In genomic region chr10:6473430-6473829, GRCh38 we compare ENCODE assay signal across 10 cellular contexts.
DNase-seq lines count a peak whose midpoint lies in the region; ATAC-seq and TF ChIP-seq lines count a peak whose summit lies in the region.
"Had no signal": no experiment of that assay in that cellular context is flagged by ENCODE, and none has a peak within 500 bp of the region (broad histone marks: within the 10 kb centered on the region; RNA-seq: fewer than 3 reads in every experiment).

No MANE protein-coding gene starts in this region.

- ATAC-seq in GM18502 (IDR thresholded peaks at IDR 0.05; ENCODE audit: poor library complexity, unreplicated experiment) (peak; percentile 52), GM18873 (IDR thresholded peaks at IDR 0.05; ENCODE audit: low FRiP score, unreplicated experiment) (no peak), HG03025 (IDR thresholded peaks at IDR 0.05; ENCODE audit: low FRiP score, unreplicated experiment) (no peak), GM23338 (no peak)
- ATAC-seq in activated CD8-positive, alpha-beta T cell treated with anti-CD3 and anti-CD28 coated beads, Interleukin-2, amount 10 ng/mL, durations not matched to agents 7 days and 5 days: peak; percentile 83

- peaks cover 82% of the 10 kb centered on the region for H3K36me3 Mint-ChIP-seq in activated CD8-positive, alpha-beta T cell treated with anti-CD3 and anti-CD28 coated beads, Interleukin-2, amount 10 ng/mL, durations not matched to agents 7 days and 5 days (ENCODE audit: low read depth)
- H3K36me3 Mint-ChIP-seq in GM23338 (ENCODE audit: low read depth): peaks cover 19% of the 10 kb centered on the region

- no peaks in the 10 kb centered on the region for H3K4me1 ChIP-seq in osteoblast (ENCODE audit: insufficient read depth, low read length)
- H3K4me1 ChIP-seq in GM23338 (ENCODE audit: insufficient read depth): no peaks in the 10 kb centered on the region

- H3K36me3 ChIP-seq in KOPT-K1 (ENCODE audit: insufficient read depth, low read length) (peaks cover 54% of the 10 kb centered on the region), osteoblast (ENCODE audit: insufficient read depth, low read length) (no peaks in the 10 kb centered on the region), GM23338 (ENCODE audit: insufficient read depth) (peaks cover 7% of the 10 kb centered on the region)

- H2AFZ ChIP-seq in osteoblast (ENCODE audit: low read length) (peak overlapping the region; percentile 56), GM23338 (no peak overlapping the region)

- no peaks in the 10 kb centered on the region for H3K9me2 ChIP-seq in GM23338 (ENCODE audit: insufficient read depth)

- peak; percentile 81 for DNase-seq in activated CD8-positive, alpha-beta T cell treated with anti-CD3 and anti-CD28 coated beads, Interleukin-2, amount 10 ng/mL, durations not matched to agents 7 days and 5 days
- DNase-seq in osteoblast (ENCODE audit: insufficient read length, low spot score, missing footprints) (peak; percentile 32), NCI-H2227 treated with DMSO at 0.1 percent for 48 hours (lab: John Stamatoyannopoulos, UW) (no peak), GM23338 (ENCODE audit: low spot score) (no peak)
- DNase-seq: NCI-H146 had no signal

- H3K9me3 Mint-ChIP-seq in activated CD8-positive, alpha-beta T cell treated with anti-CD3 and anti-CD28 coated beads, Interleukin-2, amount 10 ng/mL, durations not matched to agents 7 days and 5 days (ENCODE audit: insufficient read depth): no peaks in the 10 kb centered on the region
- no peaks in the 10 kb centered on the region; the same call in 2 of the 3 replicates for H3K9me3 Mint-ChIP-seq in GM23338

- H3K9me3 ChIP-seq in KOPT-K1 (ENCODE audit: insufficient read depth, low read length, poor library complexity, severe bottlenecking) (no peaks in the 10 kb centered on the region), osteoblast (ENCODE audit: low read depth, low read length) (no peaks in the 10 kb centered on the region)

- H3K27ac Mint-ChIP-seq in activated CD8-positive, alpha-beta T cell treated with anti-CD3 and anti-CD28 coated beads, Interleukin-2, amount 10 ng/mL, durations not matched to agents 7 days and 5 days: peak overlapping the region; percentile 99
- no peak overlapping the region for H3K27ac Mint-ChIP-seq in GM23338

- H3K4me3 ChIP-seq in osteoblast (ENCODE audit: insufficient read depth, low read length): no peak overlapping the region
- no peak overlapping the region for H3K4me3 ChIP-seq in GM23338

- H3F3A ChIP-seq in GM23338 (replicated peaks; ENCODE audit: low read depth): no peaks in the 10 kb centered on the region

- H3K4me1 Mint-ChIP-seq in activated CD8-positive, alpha-beta T cell treated with anti-CD3 and anti-CD28 coated beads, Interleukin-2, amount 10 ng/mL, durations not matched to agents 7 days and 5 days (ENCODE audit: low read depth): peaks cover 64% of the 10 kb centered on the region
- peaks cover 4% of the 10 kb centered on the region; the same call in 1 of the 3 replicates for H3K4me1 Mint-ChIP-seq in GM23338

- H4K20me1 ChIP-seq in osteoblast (ENCODE audit: insufficient read depth, low read length): no peaks in the 10 kb centered on the region
- H4K20me1 ChIP-seq in GM23338 (replicated peaks; ENCODE audit: insufficient read depth): no peaks in the 10 kb centered on the region

- H3K79me2 ChIP-seq in osteoblast (ENCODE audit: insufficient read depth, low read length) (no peaks in the 10 kb centered on the region), GM23338 (replicated peaks; ENCODE audit: insufficient read depth) (no peaks in the 10 kb centered on the region)

- CTCF ChIA-PET in activated CD8-positive, alpha-beta T cell treated with anti-CD3 and anti-CD28 coated beads, Interleukin-2, amount 10 ng/mL, durations not matched to agents 7 days and 5 days (lab: Charles Lee): interaction anchor here (0.6 to 5.0 kb wide), 33 partner anchors 9 to 205 kb away, joined by 3 to 26 read pairs (median 4); no protein-coding TSS in a partner anchor

- no peaks in the 10 kb centered on the region for H3K27me3 Mint-ChIP-seq in activated CD8-positive, alpha-beta T cell treated with anti-CD3 and anti-CD28 coated beads, Interleukin-2, amount 10 ng/mL, durations not matched to agents 7 days and 5 days (ENCODE audit: low read depth)
- H3K27me3 Mint-ChIP-seq in GM23338 (ENCODE audit: insufficient read depth, low read depth, poor library complexity): peaks cover 2% of the 10 kb centered on the region

- no peaks in the 10 kb centered on the region for H3K27me3 ChIP-seq in osteoblast (ENCODE audit: insufficient read depth, low read length)
- H3K27me3 ChIP-seq in GM23338 (ENCODE audit: insufficient read depth): no peaks in the 10 kb centered on the region

- TF ChIP-seq CTCF in osteoblast (IDR thresholded peaks at IDR 0.05; ENCODE audit: extremely low read depth, low read depth, low read length) (no peak), GM23338 (conservative IDR thresholded peaks at IDR 0.05; ENCODE audit: low read depth in 2 of 2) (no peak)

- H3K27ac ChIP-seq in KOPT-K1 (ENCODE audit: low read depth, low read length, poor library complexity, severe bottlenecking): peak overlapping the region; percentile 99
- no peak overlapping the region for H3K27ac ChIP-seq in osteoblast (ENCODE audit: low read depth, low read length)
- no peak overlapping the region for H3K27ac ChIP-seq in GM23338 (ENCODE audit: low read depth)

- no peak overlapping the region for H3K4me2 ChIP-seq in osteoblast (ENCODE audit: insufficient read depth, low read length)
- H3K4me2 ChIP-seq in GM23338: no peak overlapping the region

- peak overlapping the region; percentile 90 for H3K4me3 Mint-ChIP-seq in activated CD8-positive, alpha-beta T cell treated with anti-CD3 and anti-CD28 coated beads, Interleukin-2, amount 10 ng/mL, durations not matched to agents 7 days and 5 days
- no peak overlapping the region for H3K4me3 Mint-ChIP-seq in GM23338
- H3K4me3 Mint-ChIP-seq: brain had no signal

- POLR2A ChIA-PET in activated CD8-positive, alpha-beta T cell treated with anti-CD3 and anti-CD28 coated beads, Interleukin-2, amount 10 ng/mL, durations not matched to agents 7 days and 5 days (lab: Charles Lee): interaction anchor here (0.7 to 2.4 kb wide), 12 partner anchors 9 to 118 kb away, joined by 3 to 21 read pairs (median 4); partner anchors contain the start of gene PRKCQ

TF ChIP-seq in GM23338, 12 proteins besides CTCF, POLR2A, EP300 and RAD21 (continues in another document):
- no peak for TF ChIP-seq REST (IDR thresholded peaks at IDR 0.05; ENCODE audit: unreplicated experiment)
- no peak for TF ChIP-seq ETS1 (IDR thresholded peaks at IDR 0.05)

Comparison
In these comparisons a context has a peak if more than half of its experiments do, and no peak if none do; other contexts are left out.
1. ATAC-seq: peak in GM18502 (single experiment) and activated CD8-positive, alpha-beta T cell treated with anti-CD3 and anti-CD28 coated beads, Interleukin-2, amount 10 ng/mL, durations not matched to agents 7 days and 5 days (single experiment); none in GM18873 (single experiment), HG03025 (single experiment) and GM23338 (single experiment).
2. DNase-seq: peak in activated CD8-positive, alpha-beta T cell treated with anti-CD3 and anti-CD28 coated beads, Interleukin-2, amount 10 ng/mL, durations not matched to agents 7 days and 5 days (single experiment) and osteoblast (single experiment); none in NCI-H2227 treated with DMSO at 0.1 percent for 48 hours (single experiment) and GM23338 (single experiment).